In genomic region chr5:154444559-154445421, GRCh38 we compare ENCODE assay signal across 8 cellular contexts. TPM values are rescaled to one million over a fixed set of nuclear protein-coding genes. Genes with fewer than 3 reads are reported as not detected.
DNase-seq lines count a peak whose midpoint lies in the region; ATAC-seq and TF ChIP-seq lines count a peak whose summit lies in the region.

No MANE protein-coding gene starts in this region.

- H3K4ac ChIP-seq in neuronal stem cell (ENCODE audit: low read length) = no peak overlapping the region

- H3K4me1 ChIP-seq in neuronal stem cell (ENCODE audit: control insufficient read depth in 2 of 2, insufficient read depth in 1 of 2, low read depth in 1 of 2, low read length in 2 of 2) = peaks cover 5 to 11% of the 10 kb centered on the region in 2 donors

- no peak overlapping the region for H4K8ac ChIP-seq in neuronal stem cell (ENCODE audit: low read depth, low read length)

- no peak for TF ChIP-seq EP300 in Ishikawa (IDR thresholded peaks at IDR 0.05; ENCODE audit: borderline replicate concordance)

- H3K27me3 ChIP-seq in neuronal stem cell (ENCODE audit: control insufficient read depth in 3 of 3, insufficient read depth in 3 of 3, low read depth in 1 of 3, low read length in 3 of 3) = no peaks in the 10 kb centered on the region

- H2BK15ac ChIP-seq in neuronal stem cell (ENCODE audit: low read length) = no peak overlapping the region

- H2BK5ac ChIP-seq in neuronal stem cell (ENCODE audit: low read length) = peak overlapping the region; percentile 4

- H3K4me3 ChIP-seq in fibroblast of mammary gland (ENCODE audit: control insufficient read depth, low read depth, low read length) (peak overlapping the region; percentile 96), neuronal stem cell (ENCODE audit: low read length in 2 of 2) (peak overlapping the region; percentile 74 to 95)

- peak overlapping the region; percentile 92 for H3K9ac ChIP-seq in neuronal stem cell (ENCODE audit: low read depth, low read length, poor library complexity)

- H3K18ac ChIP-seq in neuronal stem cell (ENCODE audit: low read length) = no peak overlapping the region

- peak overlapping the region; percentile 98 for H3K27ac Mint-ChIP-seq in activated T-cell treated with anti-CD3 and anti-CD28 coated beads, Interleukin-2, amount 50 U/mL, for 24 hours

- peaks cover 40% of the 10 kb centered on the region for H3K4me1 Mint-ChIP-seq in activated T-cell treated with anti-CD3 and anti-CD28 coated beads, Interleukin-2, amount 50 U/mL, for 24 hours (ENCODE audit: low read depth)

- H3K9me3 ChIP-seq in neuronal stem cell (replicated peaks in 1 of 2; ENCODE audit: control insufficient read depth in 2 of 2, insufficient read depth in 1 of 2, low read depth in 1 of 2, low read length in 2 of 2) = no peaks in the 10 kb centered on the region

- ATAC-seq in GM21423 (IDR thresholded peaks at IDR 0.05; ENCODE audit: unreplicated experiment) (no peak), GM18858 (IDR thresholded peaks at IDR 0.05; ENCODE audit: unreplicated experiment) (no peak)

- H3K36me3 Mint-ChIP-seq in activated T-cell treated with anti-CD3 and anti-CD28 coated beads, Interleukin-2, amount 50 U/mL, for 24 hours (ENCODE audit: low read depth) = peaks cover 61% of the 10 kb centered on the region

- H3K23ac ChIP-seq in neuronal stem cell (ENCODE audit: low read depth, low read length, poor library complexity) = peak overlapping the region; percentile 34

- peak overlapping the region; percentile 95 for H3K4me3 Mint-ChIP-seq in activated T-cell treated with anti-CD3 and anti-CD28 coated beads, Interleukin-2, amount 50 U/mL, for 24 hours

- no peak overlapping the region for H2BK12ac ChIP-seq in neuronal stem cell (ENCODE audit: low read length)

- peaks cover 3% of the 10 kb centered on the region for H3K79me1 ChIP-seq in neuronal stem cell (ENCODE audit: low read depth, low read length)

- no peak overlapping the region for H3K27ac ChIP-seq in neuronal stem cell (replicated peaks; ENCODE audit: low read length)

- peaks cover 6 to 43% of the 10 kb centered on the region in 2 donors for H3K36me3 ChIP-seq in neuronal stem cell (replicated peaks in 1 of 2; ENCODE audit: control insufficient read depth in 2 of 2, insufficient read depth in 2 of 2, low read length in 2 of 2)

- no peaks in the 10 kb centered on the region for H3K9me3 Mint-ChIP-seq in activated T-cell treated with anti-CD3 and anti-CD28 coated beads, Interleukin-2, amount 50 U/mL, for 24 hours

- H2AFZ ChIP-seq in neuronal stem cell (ENCODE audit: low read length) = peak overlapping the region; percentile 99

- no peak overlapping the region for H3K14ac ChIP-seq in neuronal stem cell (ENCODE audit: low read length)

- DNase-seq in SHP77 (lab: John Stamatoyannopoulos, UW) = peak; percentile 16 to 18
- DNase-seq in SHP77 treated with DMSO at 0.1 percent for 48 hours (lab: John Stamatoyannopoulos, UW) = no peak
- DNase-seq in activated T-cell treated with anti-CD3 and anti-CD28 coated beads, Interleukin-2, amount 50 U/mL, for 24 hours = no peak
- DNase-seq in fibroblast of mammary gland (ENCODE audit: low read depth) = no peak
- DNase-seq in neuronal stem cell (ENCODE audit: low spot score) = no peak

- no peak overlapping the region for H2BK120ac ChIP-seq in neuronal stem cell (ENCODE audit: low read depth, low read length)

- H4K91ac ChIP-seq in neuronal stem cell (ENCODE audit: low read depth, low read length, poor library complexity) = no peak overlapping the region

- no peaks in the 10 kb centered on the region for H3K27me3 Mint-ChIP-seq in activated T-cell treated with anti-CD3 and anti-CD28 coated beads, Interleukin-2, amount 50 U/mL, for 24 hours

- H2AK5ac ChIP-seq in neuronal stem cell (ENCODE audit: low read depth, low read length) = no peak overlapping the region

- TF ChIP-seq RAD21 in Ishikawa (IDR thresholded peaks at IDR 0.05; ENCODE audit: low read depth) = no peak

- no CpG with 5 or more reads among the region's 30 CpGs for WGBS in neuronal stem cell (ENCODE audit: extremely low coverage in 2 of 2, insufficient read length in 2 of 2, insufficient replicate concordance in 1 of 2), 2 donors

- peak overlapping the region; percentile 92 for H3K4me2 ChIP-seq in neuronal stem cell (ENCODE audit: insufficient read depth, low read length, poor library complexity, severe bottlenecking)

- TF ChIP-seq CTCF in fibroblast of mammary gland (conservative IDR thresholded peaks at IDR 0.05; ENCODE audit: control insufficient read depth, insufficient read depth, low read depth, low read length) = no peak

TF ChIP-seq in Ishikawa, 13 proteins besides CTCF, POLR2A, EP300 and RAD21:
- no peak for TF ChIP-seq EGR1 (IDR thresholded peaks at IDR 0.05)
- TF ChIP-seq FOXM1 (IDR thresholded peaks at IDR 0.05; ENCODE audit: borderline replicate concordance, low read depth) = no peak
- TF ChIP-seq ZBTB7A (IDR thresholded peaks at IDR 0.05; ENCODE audit: low read depth) = 0 out of 2 replicates have a peak, but pooled peaks have one; percentile 44

RNA-seq across cellular contexts. Expression of gene SAP30L, which starts 1.0 kb away (rescaled TPM):
- polyA plus RNA-seq in neuronal stem cell (2013, experiment 1 of 2) = 57.9 TPM
- 60.6 TPM for polyA plus RNA-seq in neuronal stem cell (2013, experiment 2 of 2)

RNA-seq across cellular contexts. Expression of gene HAND1, which starts 33.2 kb away (rescaled TPM):
- not detected for polyA plus RNA-seq in neuronal stem cell (2013, experiment 1 of 2)
- polyA plus RNA-seq in neuronal stem cell (2013, experiment 2 of 2) = not detected

Comparison
In these comparisons a context has a peak if more than half of its experiments do, and no peak if none do; other contexts are left out.
1. DNase-seq: peak in SHP77 (2 of 2); none in SHP77 treated with DMSO at 0.1 percent for 48 hours (single experiment), activated T-cell treated with anti-CD3 and anti-CD28 coated beads, Interleukin-2, amount 50 U/mL, for 24 hours (single experiment), fibroblast of mammary gland (single experiment) and neuronal stem cell (single experiment).